ENCODE assay signal across 1 cellular context in genomic region chr13:34152409-34152808, GRCh38.
TF ChIP-seq lines count a peak whose summit lies in the region.

No MANE protein-coding gene starts in this region.

TF ChIP-seq in SK-N-SH treated with all-trans-retinoic acid at 6 μM for 48 hours, 23 proteins besides CTCF, POLR2A, EP300 and RAD21 (continued from another document):
- no peak for TF ChIP-seq CREB5 (CRISPR knock-in tag; IDR thresholded peaks at IDR 0.05; ENCODE audit: low read depth)
- TF ChIP-seq GLIS3 (CRISPR knock-in tag; IDR thresholded peaks at IDR 0.05) = no peak
- no peak for TF ChIP-seq CSRNP3 (CRISPR knock-in tag; IDR thresholded peaks at IDR 0.05)
- no peak for TF ChIP-seq ZNF565 (CRISPR knock-in tag; conservative IDR thresholded peaks at IDR 0.05; ENCODE audit: low read depth)
- no peak for TF ChIP-seq BACH2 (CRISPR knock-in tag; IDR thresholded peaks at IDR 0.05; ENCODE audit: borderline replicate concordance)
- no peak for TF ChIP-seq ZNF70 (CRISPR knock-in tag; IDR thresholded peaks at IDR 0.05)
